16 cellular contexts compared by ENCODE assay signal in the genomic region with DNA sequence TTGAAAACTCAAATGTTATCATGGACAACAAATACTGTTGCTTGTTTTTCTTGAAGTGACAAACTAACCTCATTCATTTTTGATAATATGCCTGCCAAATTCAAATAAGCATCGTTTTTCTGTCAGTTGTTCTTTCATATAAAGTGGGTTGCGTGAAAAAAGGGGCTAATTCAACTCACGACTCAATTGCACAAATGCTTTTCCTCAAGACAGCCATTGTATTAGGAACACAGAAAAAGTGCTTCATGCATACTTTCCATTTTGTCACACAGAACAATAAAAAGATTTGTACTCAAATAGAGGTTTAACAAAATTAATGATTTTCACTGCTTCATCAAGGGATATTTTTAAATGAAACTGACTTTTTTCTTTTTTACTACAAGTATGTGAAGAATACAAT.
A peak's percentile ranks its signal among the peaks of the same experiment; 100 is the strongest.
DNase-seq lines count a peak whose midpoint lies in the region; ATAC-seq, FAIRE-seq and TF ChIP-seq lines count a peak whose summit lies in the region.
"Had no signal": no experiment of that assay in that cellular context is flagged by ENCODE, and none has a peak within 500 bp of the region (broad histone marks: within the 10 kb centered on the region; RNA-seq: fewer than 3 reads in every experiment).

No MANE protein-coding gene starts in this region.

- H3K9me3 Mint-ChIP-seq in glutamatergic neuron (ENCODE audit: unreplicated experiment) = peaks cover 10% of the 10 kb centered on the region
- peaks cover 18% of the 10 kb centered on the region for H3K9me3 Mint-ChIP-seq in activated CD8-positive, alpha-beta T cell treated with anti-CD3 and anti-CD28 coated beads for 36 hours

- peaks cover 6% of the 10 kb centered on the region for H3K27me3 Mint-ChIP-seq in glutamatergic neuron (ENCODE audit: unreplicated experiment)
- H3K27me3 Mint-ChIP-seq in activated CD8-positive, alpha-beta T cell treated with anti-CD3 and anti-CD28 coated beads for 36 hours = no peaks in the 10 kb centered on the region
- H3K27me3 Mint-ChIP-seq: CD4-positive, alpha-beta T cell had no signal

- POLR2A ChIA-PET in activated CD8-positive, alpha-beta T cell treated with anti-CD3 and anti-CD28 coated beads for 36 hours (lab: Charles Lee) = no interaction called here

- TF ChIP-seq CTCF in glutamatergic neuron (IDR thresholded peaks at IDR 0.05; ENCODE audit: partially characterized antibody, unreplicated experiment) (no peak), neutrophil (IDR thresholded peaks at IDR 0.05) (no peak), GM13977 (IDR thresholded peaks at IDR 0.05; ENCODE audit: extremely low read depth, insufficient read depth, missing control alignments) (no peak)
- TF ChIP-seq CTCF in activated CD8-positive, alpha-beta T cell treated with anti-CD3 and anti-CD28 coated beads for 36 hours (IDR thresholded peaks at IDR 0.05) = no peak

- peaks cover 22 to 42% of the 10 kb centered on the region in 2 experiments for H3K4me1 ChIP-seq in neutrophil (ENCODE audit: control insufficient read depth in 1 of 2, insufficient read depth in 1 of 2, low read depth in 1 of 2, low read length in 1 of 2)
- H3K4me1 ChIP-seq: BE2C had no signal

- H3K27ac Mint-ChIP-seq in glutamatergic neuron (ENCODE audit: unreplicated experiment) = peak overlapping the region; percentile 11
- no peak overlapping the region for H3K27ac Mint-ChIP-seq in activated CD8-positive, alpha-beta T cell treated with anti-CD3 and anti-CD28 coated beads for 36 hours
- H3K27ac Mint-ChIP-seq: CD4-positive, alpha-beta T cell; H9 had no signal

- FAIRE-seq in H54 (lab: Jason Lieb, UNC) = peak; percentile 30
- FAIRE-seq: D721Med, GM12892 had no signal

- H3K36me3 Mint-ChIP-seq in glutamatergic neuron (ENCODE audit: unreplicated experiment) = peaks cover 13% of the 10 kb centered on the region
- H3K36me3 Mint-ChIP-seq in activated CD8-positive, alpha-beta T cell treated with anti-CD3 and anti-CD28 coated beads for 36 hours (ENCODE audit: low read depth) = peaks cover 51% of the 10 kb centered on the region

- intact Hi-C loops in activated CD8-positive, alpha-beta T cell treated with anti-CD3 and anti-CD28 coated beads for 36 hours (cut with micrococcal nuclease) = no loop called here

- DNase-seq in H54 (ENCODE audit: insufficient read length, low spot score) (no peak), glutamatergic neuron (no peak), kidney tubule cell (ENCODE audit: low spot score) (no peak), GM13977 (ENCODE audit: low spot score) (no peak)
- DNase-seq in activated CD8-positive, alpha-beta T cell treated with anti-CD3 and anti-CD28 coated beads for 36 hours = no peak
- DNase-seq: BE2C; Caco-2; CD4-positive, alpha-beta T cell; GDM1; GOT3; H9 had no signal

- no peak overlapping the region for H3K4me3 ChIP-seq in neutrophil (ENCODE audit: low read depth in 1 of 2, low read length in 1 of 2)

- H3K27ac ChIP-seq in neutrophil = peak overlapping the region; percentile 98
- H3K27ac ChIP-seq: C4-2B, HL-60 had no signal

- no peaks in the 10 kb centered on the region for H3K36me3 ChIP-seq in neutrophil
- H3K36me3 ChIP-seq: BE2C had no signal

- H3K4me3 Mint-ChIP-seq in glutamatergic neuron (ENCODE audit: unreplicated experiment) = no peak overlapping the region
- no peak overlapping the region for H3K4me3 Mint-ChIP-seq in activated CD8-positive, alpha-beta T cell treated with anti-CD3 and anti-CD28 coated beads for 36 hours
- H3K4me3 Mint-ChIP-seq: CD4-positive, alpha-beta T cell; H9 had no signal

- TF ChIP-seq POLR2A in H54 (IDR thresholded peaks at IDR 0.05; ENCODE audit: low read depth, low read length) = no peak

- no peaks in the 10 kb centered on the region for H3K9me3 ChIP-seq in neutrophil
- H3K9me3 ChIP-seq: BE2C had no signal

- in situ Hi-C loops in GM13977 (cut with MboI; ENCODE audit: low pct_unique_long_range_greater_than_20kb, low sequenced_read_pairs, unreplicated experiment) = no loop called here

- H3K4me1 Mint-ChIP-seq in glutamatergic neuron (ENCODE audit: low read depth, unreplicated experiment) = peaks cover 22% of the 10 kb centered on the region
- peaks cover 2% of the 10 kb centered on the region for H3K4me1 Mint-ChIP-seq in activated CD8-positive, alpha-beta T cell treated with anti-CD3 and anti-CD28 coated beads for 36 hours (ENCODE audit: low read depth)
- H3K4me1 Mint-ChIP-seq: H9 had no signal

- ATAC-seq in activated CD8-positive, alpha-beta T cell treated with anti-CD3 and anti-CD28 coated beads for 36 hours = no peak

- no peaks in the 10 kb centered on the region for H3K27me3 ChIP-seq in neutrophil
- H3K27me3 ChIP-seq: BE2C had no signal

- CTCF ChIA-PET in activated CD8-positive, alpha-beta T cell treated with anti-CD3 and anti-CD28 coated beads for 36 hours (lab: Charles Lee) = no interaction called here
